ENCODE assay signal across 28 cellular contexts in genomic region chr19:32875428-32875827, GRCh38. TPM values are rescaled to one million over a fixed set of nuclear protein-coding genes. Genes with fewer than 3 reads are reported as not detected.
"Had no signal": no experiment of that assay in that cellular context is flagged by ENCODE, and none has a peak within 500 bp of the region (broad histone marks: within the 10 kb centered on the region; RNA-seq: fewer than 3 reads in every experiment).

No MANE protein-coding gene starts in this region.

- DNase-seq: activated CD4-positive, alpha-beta T cell treated with anti-CD3 and anti-CD28 coated beads for 36 hours; activated CD4-positive, CD25-positive, alpha-beta regulatory T cell; activated CD8-positive, alpha-beta T cell treated with anti-CD3 and anti-CD28 coated beads, Interleukin-2, amount 10 ng/mL, durations not matched to agents 7 days and 5 days; activated gamma-delta T cell; activated naive CD4-positive, alpha-beta T cell treated with anti-CD3 and anti-CD28 coated beads, Interleukin-2, amount 10 ng/mL, durations not matched to agents 7 days and 5 days; activated naive CD8-positive, alpha-beta T cell treated with anti-CD3 and anti-CD28 coated beads, Interleukin-2, amount 10 ng/mL, durations not matched to agents 7 days and 5 days; cerebellar nuclear complex; cortex of kidney; foreskin keratinocyte; heart left ventricle; left cardiac atrium; mammary epithelial cell; midbrain; naive thymus-derived CD4-positive, alpha-beta T cell; occipital lobe; stimulated activated CD4-positive, alpha-beta T cell treated with anti-CD3 and anti-CD28 coated beads, Interleukin-4, amount 100 ng/mL, for 4 hours; stimulated activated CD8-positive, alpha-beta memory T cell treated with anti-CD3 and anti-CD28 coated beads, Interleukin-4, amount 100 ng/mL, for 48 hours; stimulated activated naive CD8-positive, alpha-beta T cell treated with anti-CD3 and anti-CD28 coated beads, Interleukin-15, amount 100 ng/mL, for 72 hours; substantia nigra; T-helper 17 cell; T1000; upper lobe of left lung had no signal

- H3K36me3 Mint-ChIP-seq: activated naive CD4-positive, alpha-beta T cell treated with anti-CD3 and anti-CD28 coated beads, Interleukin-2, amount 10 ng/mL, durations not matched to agents 7 days and 5 days; activated naive CD8-positive, alpha-beta T cell treated with anti-CD3 and anti-CD28 coated beads, Interleukin-2, amount 10 ng/mL, durations not matched to agents 7 days and 5 days had no signal

- H3K27me3 Mint-ChIP-seq: activated CD4-positive, alpha-beta T cell treated with anti-CD3 and anti-CD28 coated beads for 36 hours; activated naive CD8-positive, alpha-beta T cell treated with anti-CD3 and anti-CD28 coated beads, Interleukin-2, amount 10 ng/mL, durations not matched to agents 7 days and 5 days; naive thymus-derived CD4-positive, alpha-beta T cell; stimulated activated memory B cell treated with anti-CD40 and anti-IgM and Interleukin-4, amounts not matched to agents 10 μg/mL and 1 μg/mL and 100 μg/mL, for 72 hours; stimulated activated naive CD8-positive, alpha-beta T cell treated with anti-CD3 and anti-CD28 coated beads, Interleukin-15, amount 100 ng/mL, for 72 hours; T-helper 17 cell had no signal

- H3K9me3 ChIP-seq: ascending aorta, esophagus muscularis mucosa, heart left ventricle, upper lobe of left lung had no signal

- H3K27ac ChIP-seq: ascending aorta, cardiac muscle cell, esophagus muscularis mucosa, foreskin keratinocyte, heart left ventricle, skin epidermis, upper lobe of left lung had no signal

- H3K4me1 Mint-ChIP-seq: brain; stimulated activated memory B cell treated with anti-CD40 and anti-IgM and Interleukin-4, amounts not matched to agents 10 μg/mL and 1 μg/mL and 100 μg/mL, for 72 hours; stimulated activated naive CD8-positive, alpha-beta T cell treated with anti-CD3 and anti-CD28 coated beads, Interleukin-15, amount 100 ng/mL, for 72 hours had no signal

- H3K4me3 Mint-ChIP-seq: activated CD4-positive, alpha-beta T cell treated with anti-CD3 and anti-CD28 coated beads for 36 hours; activated CD8-positive, alpha-beta T cell treated with anti-CD3 and anti-CD28 coated beads, Interleukin-2, amount 10 ng/mL, durations not matched to agents 7 days and 5 days; activated naive CD4-positive, alpha-beta T cell treated with anti-CD3 and anti-CD28 coated beads, Interleukin-2, amount 10 ng/mL, durations not matched to agents 7 days and 5 days; activated naive CD8-positive, alpha-beta T cell treated with anti-CD3 and anti-CD28 coated beads, Interleukin-2, amount 10 ng/mL, durations not matched to agents 7 days and 5 days; brain; naive thymus-derived CD4-positive, alpha-beta T cell; stimulated activated memory B cell treated with anti-CD40 and anti-IgM and Interleukin-4, amounts not matched to agents 10 μg/mL and 1 μg/mL and 100 μg/mL, for 72 hours; stimulated activated naive CD8-positive, alpha-beta T cell treated with anti-CD3 and anti-CD28 coated beads, Interleukin-15, amount 100 ng/mL, for 72 hours; T-helper 17 cell had no signal

- H3K27me3 ChIP-seq: ascending aorta, cardiac muscle cell, esophagus muscularis mucosa, foreskin keratinocyte, heart left ventricle, upper lobe of left lung had no signal

- H3K4me1 ChIP-seq: ascending aorta, esophagus muscularis mucosa, foreskin keratinocyte, heart left ventricle, upper lobe of left lung had no signal

- H3K27ac Mint-ChIP-seq: activated CD4-positive, alpha-beta T cell treated with anti-CD3 and anti-CD28 coated beads for 36 hours; activated CD8-positive, alpha-beta T cell treated with anti-CD3 and anti-CD28 coated beads, Interleukin-2, amount 10 ng/mL, durations not matched to agents 7 days and 5 days; activated naive CD4-positive, alpha-beta T cell treated with anti-CD3 and anti-CD28 coated beads, Interleukin-2, amount 10 ng/mL, durations not matched to agents 7 days and 5 days; activated naive CD8-positive, alpha-beta T cell treated with anti-CD3 and anti-CD28 coated beads, Interleukin-2, amount 10 ng/mL, durations not matched to agents 7 days and 5 days; brain; stimulated activated memory B cell treated with anti-CD40 and anti-IgM and Interleukin-4, amounts not matched to agents 10 μg/mL and 1 μg/mL and 100 μg/mL, for 72 hours; stimulated activated naive CD8-positive, alpha-beta T cell treated with anti-CD3 and anti-CD28 coated beads, Interleukin-15, amount 100 ng/mL, for 72 hours; T-helper 17 cell had no signal

- H3K9me3 Mint-ChIP-seq: activated naive CD4-positive, alpha-beta T cell treated with anti-CD3 and anti-CD28 coated beads, Interleukin-2, amount 10 ng/mL, durations not matched to agents 7 days and 5 days; activated naive CD8-positive, alpha-beta T cell treated with anti-CD3 and anti-CD28 coated beads, Interleukin-2, amount 10 ng/mL, durations not matched to agents 7 days and 5 days; brain; naive thymus-derived CD4-positive, alpha-beta T cell; stimulated activated memory B cell treated with anti-CD40 and anti-IgM and Interleukin-4, amounts not matched to agents 10 μg/mL and 1 μg/mL and 100 μg/mL, for 72 hours; stimulated activated naive CD8-positive, alpha-beta T cell treated with anti-CD3 and anti-CD28 coated beads, Interleukin-15, amount 100 ng/mL, for 72 hours had no signal

- H3K36me3 ChIP-seq: cardiac muscle cell had no signal

- H3K4me3 ChIP-seq: ascending aorta, cardiac muscle cell, esophagus muscularis mucosa, heart left ventricle, skin epidermis, upper lobe of left lung had no signal

RNA-seq across cellular contexts. Expression of gene SLC7A9, which starts 5.9 kb away (rescaled TPM):
- total RNA-seq: ascending aorta, foreskin keratinocyte, heart left ventricle had no signal
- polyA plus RNA-seq: naive thymus-derived CD4-positive, alpha-beta T cell had no signal
